Comparison of ENCODE assay signal across 14 cellular contexts in genomic region chr20:25083141-25083772, GRCh38. TPM values are rescaled to one million over a fixed set of nuclear protein-coding genes. Genes with fewer than 3 reads are reported as not detected.
DNase-seq lines count a peak whose midpoint lies in the region; ATAC-seq, FAIRE-seq and TF ChIP-seq lines count a peak whose summit lies in the region.
"Had no signal": no experiment of that assay in that cellular context is flagged by ENCODE, and none has a peak within 500 bp of the region (broad histone marks: within the 10 kb centered on the region; RNA-seq: fewer than 3 reads in every experiment).

No MANE protein-coding gene starts in this region.

- H3K9ac ChIP-seq in NT2/D1 (ENCODE audit: insufficient read length, low read depth), result peak overlapping the region; percentile 42
- H3K9ac ChIP-seq in endothelial cell of umbilical vein (replicated peaks; ENCODE audit: extremely low read depth, insufficient read depth, low read length), result no peak overlapping the region

- H3K27me3 Mint-ChIP-seq in activated CD4-positive, alpha-beta T cell treated with anti-CD3 and anti-CD28 coated beads for 36 hours, result peaks cover 59% of the 10 kb centered on the region

- POLR2A ChIA-PET in activated CD4-positive, alpha-beta T cell treated with anti-CD3 and anti-CD28 coated beads for 36 hours (lab: Charles Lee), result no interaction called here
- POLR2A ChIA-PET in endothelial cell of umbilical vein (lab: Charles Lee), result no interaction called here

- no peak overlapping the region for H3K27ac Mint-ChIP-seq in activated CD4-positive, alpha-beta T cell treated with anti-CD3 and anti-CD28 coated beads for 36 hours
- H3K27ac Mint-ChIP-seq: activated naive CD4-positive, alpha-beta T cell treated with anti-CD3 and anti-CD28 coated beads, Interleukin-2, amount 50 U/mL, for 72 hours; nephron had no signal

- no peaks in the 10 kb centered on the region for H3K79me2 ChIP-seq in endothelial cell of umbilical vein (ENCODE audit: control insufficient read depth, insufficient read depth, low read length)

- H3K27ac ChIP-seq in endothelial cell of umbilical vein (ENCODE audit: insufficient read depth, low read depth, low read length), result no peak overlapping the region

- no peak for TF ChIP-seq CTCF in endothelial cell of umbilical vein (IDR thresholded peaks at IDR 0.05; ENCODE audit: extremely low read depth in 1 of 2, insufficient read depth in 1 of 2, low read depth in 1 of 2, low read length in 2 of 2)

- H3K4me1 Mint-ChIP-seq in activated CD4-positive, alpha-beta T cell treated with anti-CD3 and anti-CD28 coated beads for 36 hours, result peaks cover 18% of the 10 kb centered on the region
- H3K4me1 Mint-ChIP-seq: nephron had no signal

- H3K9me3 Mint-ChIP-seq in activated CD4-positive, alpha-beta T cell treated with anti-CD3 and anti-CD28 coated beads for 36 hours (ENCODE audit: low read depth), result no peaks in the 10 kb centered on the region

- no peak overlapping the region for H2AFZ ChIP-seq in endothelial cell of umbilical vein (ENCODE audit: low read depth, low read length)

- H3K4me3 Mint-ChIP-seq in activated CD4-positive, alpha-beta T cell treated with anti-CD3 and anti-CD28 coated beads for 36 hours, result peak overlapping the region; percentile 47

- TF ChIP-seq POLR2A in endothelial cell of umbilical vein (IDR thresholded peaks at IDR 0.05; ENCODE audit: low read depth, low read length), result no peak

- ATAC-seq in activated CD4-positive, alpha-beta T cell treated with anti-CD3 and anti-CD28 coated beads for 36 hours, result no peak
- no peak for ATAC-seq in sciatic nerve
- no peak for ATAC-seq in HG03378 (IDR thresholded peaks at IDR 0.05; ENCODE audit: unreplicated experiment)
- ATAC-seq: activated naive CD4-positive, alpha-beta T cell treated with anti-CD3 and anti-CD28 coated beads, Interleukin-2, amount 50 U/mL, for 72 hours had no signal

- peaks cover 3% of the 10 kb centered on the region for H3K4me1 ChIP-seq in NT2/D1 (ENCODE audit: insufficient read depth, insufficient read length)
- H3K4me1 ChIP-seq in endothelial cell of umbilical vein (ENCODE audit: control insufficient read depth, extremely low read depth, insufficient read depth, low read length), result no peaks in the 10 kb centered on the region

- DNase-seq in activated CD4-positive, alpha-beta T cell treated with anti-CD3 and anti-CD28 coated beads for 36 hours, result no peak
- DNase-seq in activated CD4-positive, alpha-beta T cell treated with anti-CD3 and anti-CD28 coated beads for 4 hours, result no peak
- no peak for DNase-seq in NT2/D1 (ENCODE audit: low read depth, low spot score)
- no peak for DNase-seq in endothelial cell of umbilical vein (ENCODE audit: low read depth, low spot score)
- peak; percentile 45 for DNase-seq in sciatic nerve (ENCODE audit: low spot score)
- no peak for DNase-seq in dermis blood vessel endothelial cell
- no peak for DNase-seq in NCI-H2196 (lab: John Stamatoyannopoulos, UW; ENCODE audit: unreplicated experiment)
- DNase-seq: ACHN; kidney glomerular epithelial cell; NCI-H2081 treated with DMSO at 0.1 percent for 48 hours; stimulated activated CD4-positive, alpha-beta T cell treated with anti-CD3 and anti-CD28 coated beads, Interleukin-12 subunit alpha, Interleukin-12 subunit beta, amount 100 ng/mL, for 4 hours had no signal

- H3K36me3 Mint-ChIP-seq in activated CD4-positive, alpha-beta T cell treated with anti-CD3 and anti-CD28 coated beads for 36 hours (ENCODE audit: low read depth), result peaks cover 2% of the 10 kb centered on the region

- peaks cover 98% of the 10 kb centered on the region for H3K27me3 ChIP-seq in NT2/D1 (ENCODE audit: insufficient read depth, insufficient read length)
- H3K27me3 ChIP-seq in endothelial cell of umbilical vein (ENCODE audit: control insufficient read depth in 2 of 2, insufficient read depth in 2 of 2, low read length in 2 of 2), result peaks cover 57 to 73% of the 10 kb centered on the region in 2 experiments

- H3K9me3 ChIP-seq in NT2/D1 (ENCODE audit: insufficient read depth, low read length) (no peaks in the 10 kb centered on the region), endothelial cell of umbilical vein (replicated peaks; ENCODE audit: control insufficient read depth, insufficient read depth, low read length) (no peaks in the 10 kb centered on the region)

- no TSS peak for BruUV-seq in endothelial cell of umbilical vein (replicated peaks; lab: Mats Ljungman, UMichigan)

- no peak overlapping the region for H3K4me2 ChIP-seq in endothelial cell of umbilical vein (ENCODE audit: insufficient read depth, low read length)

- CTCF ChIA-PET in activated CD4-positive, alpha-beta T cell treated with anti-CD3 and anti-CD28 coated beads for 36 hours (lab: Charles Lee), result interaction anchor here (0.7 to 2.0 kb wide), 7 partner anchors 9 to 177 kb away, joined by 3 to 5 read pairs (median 3); no protein-coding TSS in a partner anchor
- CTCF ChIA-PET in endothelial cell of umbilical vein (lab: Charles Lee), result no interaction called here

- no peaks in the 10 kb centered on the region for H3K36me3 ChIP-seq in NT2/D1 (ENCODE audit: insufficient read depth, insufficient read length, low read length)
- H3K36me3 ChIP-seq in endothelial cell of umbilical vein (ENCODE audit: control insufficient read depth in 2 of 2, extremely low read depth in 1 of 2, insufficient read depth in 2 of 2, low read length in 2 of 2), result no peaks in the 10 kb centered on the region

- H3K9me1 ChIP-seq in endothelial cell of umbilical vein (replicated peaks; ENCODE audit: control insufficient read depth, extremely low read depth, insufficient read depth, low read length), result no peaks in the 10 kb centered on the region

- intact Hi-C loops in activated CD4-positive, alpha-beta T cell treated with anti-CD3 and anti-CD28 coated beads for 36 hours (cut with DNase I, micrococcal nuclease), result loop anchor here (1.0 to 5.0 kb wide), 6 partner anchors 79 to 1124 kb away; partner anchors contain the start of genes APMAP (in 2 of the 2), ABHD12 (in 1 of the 2) and ENTPD6 (in 1 of the 2)
- intact Hi-C loops in endothelial cell of umbilical vein (cut with micrococcal nuclease), result no loop called here
- intact Hi-C loops in sciatic nerve (cut with DNase I), result no loop called here

- peak overlapping the region; percentile 32 for H3K4me3 ChIP-seq in NT2/D1 (ENCODE audit: insufficient read length, low read depth)
- no peak overlapping the region for H3K4me3 ChIP-seq in endothelial cell of umbilical vein (replicated peaks in 1 of 3; ENCODE audit: insufficient read depth in 1 of 3, low read depth in 1 of 3, low read length in 3 of 3)

- no peaks in the 10 kb centered on the region for H4K20me1 ChIP-seq in endothelial cell of umbilical vein (replicated peaks; ENCODE audit: control insufficient read depth, extremely low read depth, insufficient read depth, low read length)

- FAIRE-seq in endothelial cell of umbilical vein (lab: Jason Lieb, UNC), result no peak

- dilution Hi-C loops in endothelial cell of umbilical vein (cut with MboI; ENCODE audit: extremely low pct_ligation_motif_present, low sequenced_read_pairs), result no loop called here

TF ChIP-seq in endothelial cell of umbilical vein, 7 proteins besides CTCF, POLR2A, EP300 and RAD21:
- no peak for TF ChIP-seq JUN (IDR thresholded peaks at IDR 0.05; ENCODE audit: borderline replicate concordance, insufficient read depth, insufficient read length, low read depth)
- no peak for TF ChIP-seq MYC (IDR thresholded peaks at IDR 0.05; ENCODE audit: low read depth, low read length)
- peak; percentile 56 for TF ChIP-seq EZH2 (IDR thresholded peaks at IDR 0.05; ENCODE audit: borderline replicate concordance, low read depth, low read length, severe bottlenecking)

RNA-seq across cellular contexts. Expression of gene VSX1, which starts 1.3 kb away (rescaled TPM):
- not detected for total RNA-seq in activated CD4-positive, alpha-beta T cell treated with anti-CD3 and anti-CD28 coated beads for 36 hours
- total RNA-seq in endothelial cell of umbilical vein, result not detected in 2 replicates
- not detected in 2 replicates for polyA plus RNA-seq in endothelial cell of umbilical vein
- not detected in 2 replicates for polyA plus RNA-seq in endothelial cell of umbilical vein (2011; cell fraction: cytosol; rRNA removed)
- polyA plus RNA-seq in endothelial cell of umbilical vein (2011; cell fraction: nucleus; rRNA removed), result not detected in 2 replicates
- polyA plus RNA-seq in endothelial cell of umbilical vein (2012), result not detected in 2 replicates
- not detected in 2 replicates for polyA minus RNA-seq in endothelial cell of umbilical vein
- polyA minus RNA-seq in endothelial cell of umbilical vein (2011; cell fraction: cytosol; rRNA and poly(A)+ RNA removed), result not detected
- polyA minus RNA-seq in endothelial cell of umbilical vein (2011; cell fraction: nucleus; rRNA and poly(A)+ RNA removed), result not detected in 2 replicates
- total RNA-seq in sciatic nerve, result not detected
- not detected in 2 replicates for total RNA-seq in dermis blood vessel endothelial cell
- total RNA-seq: activated naive CD4-positive, alpha-beta T cell treated with anti-CD3 and anti-CD28 coated beads, Interleukin-2, amount 50 U/mL, for 72 hours had no signal

RNA-seq across cellular contexts. Expression of gene ACSS1, which starts 25.3 kb away (rescaled TPM):
- 10 to 100 TPM in 1 of 2 experiments, 1 to 10 TPM in 1; 8.5 to 10.7 TPM for total RNA-seq in activated CD4-positive, alpha-beta T cell treated with anti-CD3 and anti-CD28 coated beads for 36 hours
- total RNA-seq in endothelial cell of umbilical vein, result 8.0 and 17.9 TPM in 2 replicates
- 6.0 and 6.2 TPM in 2 replicates for polyA plus RNA-seq in endothelial cell of umbilical vein
- polyA plus RNA-seq in endothelial cell of umbilical vein (2011; cell fraction: cytosol; rRNA removed), result 3.9 TPM in 2 replicates
- 13.4 and 15.5 TPM in 2 replicates for polyA plus RNA-seq in endothelial cell of umbilical vein (2011; cell fraction: nucleus; rRNA removed)
- polyA plus RNA-seq in endothelial cell of umbilical vein (2012), result 3.7 and 4.0 TPM in 2 replicates
- 9.6 and 10.8 TPM in 2 replicates for polyA minus RNA-seq in endothelial cell of umbilical vein
- not detected for polyA minus RNA-seq in endothelial cell of umbilical vein (2011; cell fraction: cytosol; rRNA and poly(A)+ RNA removed)
- polyA minus RNA-seq in endothelial cell of umbilical vein (2011; cell fraction: nucleus; rRNA and poly(A)+ RNA removed), result 3.6 and 4.4 TPM in 2 replicates
- total RNA-seq in sciatic nerve, result 27.4 TPM
- total RNA-seq in dermis blood vessel endothelial cell, result 39.6 and 52.1 TPM in 2 replicates

Comparison
In these comparisons a context has a peak if more than half of its experiments do, and no peak if none do; other contexts are left out.
1. intact Hi-C loops: an anchor here in activated CD4-positive, alpha-beta T cell treated with anti-CD3 and anti-CD28 coated beads for 36 hours (1.0 to 5.0 kb wide); none called in endothelial cell of umbilical vein and sciatic nerve.